8 cellular contexts compared by ENCODE assay signal in genomic region chr3:52052831-52053306, GRCh38. TPM values are rescaled to one million over a fixed set of nuclear protein-coding genes. Genes with fewer than 3 reads are reported as not detected.
DNase-seq lines count a peak whose midpoint lies in the region; ATAC-seq and FAIRE-seq lines count a peak whose summit lies in the region.

No MANE protein-coding gene starts in this region.

- 0 out of 2 replicates have a peak overlapping the region, but pooled peaks have one; percentile 1 for H3K9ac ChIP-seq in ES-I3 (ENCODE audit: low read depth, low read length)

- H3K4me1 ChIP-seq in ES-I3 (ENCODE audit: insufficient read depth, low read length), result peaks cover 14% of the 10 kb centered on the region

- H3K9me3 Mint-ChIP-seq in activated naive CD4-positive, alpha-beta T cell treated with anti-CD3 and anti-CD28 coated beads, Interleukin-2, amount 10 ng/mL, durations not matched to agents 7 days and 5 days, result no peaks in the 10 kb centered on the region

- no peaks in the 10 kb centered on the region for H3K9me3 ChIP-seq in ES-I3 (ENCODE audit: control insufficient read depth, insufficient read depth, low read length)

- peak overlapping the region; percentile 90 for H3K4me3 Mint-ChIP-seq in activated naive CD4-positive, alpha-beta T cell treated with anti-CD3 and anti-CD28 coated beads, Interleukin-2, amount 10 ng/mL, durations not matched to agents 7 days and 5 days

- FAIRE-seq in urothelium cell line (lab: Jason Lieb, UNC), result peak; percentile 27

- CTCF ChIA-PET in activated naive CD4-positive, alpha-beta T cell treated with anti-CD3 and anti-CD28 coated beads, Interleukin-2, amount 10 ng/mL, durations not matched to agents 7 days and 5 days (lab: Charles Lee), result interaction anchor here (0.9 to 4.2 kb wide), 19 partner anchors 9 to 226 kb away, joined by 3 to 62 read pairs (median 4); partner anchors contain the start of genes ABHD14A, RPL29 and WDR82

- ATAC-seq in HG03460 (IDR thresholded peaks at IDR 0.05; ENCODE audit: unreplicated experiment), result no peak

- peaks cover 51% of the 10 kb centered on the region for H3K36me3 Mint-ChIP-seq in activated naive CD4-positive, alpha-beta T cell treated with anti-CD3 and anti-CD28 coated beads, Interleukin-2, amount 10 ng/mL, durations not matched to agents 7 days and 5 days

- peak; percentile 47 for DNase-seq in NOMO-1 treated with DMSO at 0.1 percent for 48 hours (lab: John Stamatoyannopoulos, UW; ENCODE audit: unreplicated experiment)
- peak; percentile 78 for DNase-seq in activated naive CD4-positive, alpha-beta T cell treated with anti-CD3 and anti-CD28 coated beads, Interleukin-2, amount 10 ng/mL, durations not matched to agents 7 days and 5 days
- peak; percentile 90 for DNase-seq in globus pallidus (ENCODE audit: low spot score)
- peak; percentile 75 for DNase-seq in occipital lobe (lab: John Stamatoyannopoulos, UW)
- DNase-seq in urothelium cell line (ENCODE audit: low spot score), result peak; percentile 83
- no peak for DNase-seq in inferior parietal cortex (ENCODE audit: extremely low spot score)

- H3K36me3 ChIP-seq in ES-I3 (ENCODE audit: insufficient read depth, low read length), result peaks cover 7% of the 10 kb centered on the region

- no peaks in the 10 kb centered on the region for H3K27me3 Mint-ChIP-seq in activated naive CD4-positive, alpha-beta T cell treated with anti-CD3 and anti-CD28 coated beads, Interleukin-2, amount 10 ng/mL, durations not matched to agents 7 days and 5 days

- H3K4me1 Mint-ChIP-seq in activated naive CD4-positive, alpha-beta T cell treated with anti-CD3 and anti-CD28 coated beads, Interleukin-2, amount 10 ng/mL, durations not matched to agents 7 days and 5 days, result peaks cover 62% of the 10 kb centered on the region

- H3K27ac Mint-ChIP-seq in activated naive CD4-positive, alpha-beta T cell treated with anti-CD3 and anti-CD28 coated beads, Interleukin-2, amount 10 ng/mL, durations not matched to agents 7 days and 5 days, result peak overlapping the region; percentile 92

RNA-seq across cellular contexts. Expression of gene DUSP7, which starts 3.5 kb away (rescaled TPM):
- 10.8 TPM for total RNA-seq in occipital lobe

RNA-seq across cellular contexts. Expression of gene RPL29, which starts 57.2 kb away (rescaled TPM):
- total RNA-seq in occipital lobe, result 778 TPM
